ENCODE assay signal across 7 cellular contexts in the genomic region with DNA sequence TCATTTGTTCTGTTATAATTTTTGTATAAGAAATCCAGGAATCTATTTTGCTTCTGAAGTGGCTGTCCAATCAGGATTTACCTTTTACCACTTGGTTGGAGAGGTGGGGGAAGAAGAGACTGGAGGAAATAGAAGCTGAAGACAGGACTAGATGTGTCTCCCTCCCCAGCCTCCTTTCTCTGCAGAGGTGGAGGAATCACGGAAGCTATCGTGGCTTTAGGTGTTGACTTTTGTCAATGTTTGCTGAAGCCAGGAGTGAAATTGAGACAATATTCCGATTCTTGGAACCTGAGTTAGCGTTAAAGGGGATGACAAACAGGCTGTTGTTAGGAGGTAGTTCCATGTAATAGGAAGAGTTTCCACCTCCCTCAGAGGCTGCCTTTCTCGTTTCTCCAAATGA.
"Had no signal": no experiment of that assay in that cellular context is flagged by ENCODE, and none has a peak within 500 bp of the region (broad histone marks: within the 10 kb centered on the region; RNA-seq: fewer than 3 reads in every experiment).

No MANE protein-coding gene starts in this region.

- H3K79me2 ChIP-seq: parathyroid adenoma had no signal

- H3K9ac ChIP-seq: parathyroid adenoma had no signal

- H2AFZ ChIP-seq: parathyroid adenoma had no signal

- H3K4me1 ChIP-seq: colonic mucosa, left lung, parathyroid adenoma, uterus had no signal

- H3K9me3 ChIP-seq: colonic mucosa, heart left ventricle, left lung, uterus had no signal

- DNase-seq: heart left ventricle, left lung, T-helper 9 cell, uterus had no signal

- H3K27me3 ChIP-seq: colonic mucosa, heart left ventricle, left lung, uterus had no signal

- H3K4me3 ChIP-seq: colonic mucosa, heart left ventricle, left lung, skin epidermis, uterus had no signal

- H3K27ac ChIP-seq: colonic mucosa, heart left ventricle, left lung, parathyroid adenoma, skin epidermis, uterus had no signal

- H3K36me3 ChIP-seq: colonic mucosa, heart left ventricle, left lung, uterus had no signal
